ENCODE assay signal across 1 cellular context in genomic region chr10:7687228-7687907, GRCh38.
TF ChIP-seq lines count a peak whose summit lies in the region.

No MANE protein-coding gene starts in this region.

TF ChIP-seq in HepG2, 621 proteins besides CTCF, POLR2A, EP300 and RAD21 (continued from another document and continues in another):
- TF ChIP-seq SKIL (CRISPR knock-in tag; IDR thresholded peaks at IDR 0.05; ENCODE audit: borderline replicate concordance) (no peak), ZNF24 (IDR thresholded peaks at IDR 0.05) (no peak), DNMT3B (CRISPR knock-in tag; conservative IDR thresholded peaks at IDR 0.05) (no peak), ZSCAN22 (CRISPR knock-in tag; IDR thresholded peaks at IDR 0.05) (no peak), RARA (CRISPR knock-in tag; IDR thresholded peaks at IDR 0.05) (0 out of 2 replicates have a peak, but pooled peaks have one; percentile 27), ZNF501 (CRISPR knock-in tag; IDR thresholded peaks at IDR 0.05) (no peak), PHF8 (CRISPR knock-in tag; IDR thresholded peaks at IDR 0.05) (no peak), SUZ12 (IDR thresholded peaks at IDR 0.05; ENCODE audit: low read depth, low read length) (no peak), ZNF776 (CRISPR knock-in tag; IDR thresholded peaks at IDR 0.05) (no peak), HDAC6 (IDR thresholded peaks at IDR 0.05; ENCODE audit: low read depth, low read length) (no peak), ZMYM4 (CRISPR knock-in tag; IDR thresholded peaks at IDR 0.05) (peak; percentile 51), ZBTB33 (CRISPR knock-in tag; IDR thresholded peaks at IDR 0.05) (no peak), ELF3 (CRISPR knock-in tag; IDR thresholded peaks at IDR 0.05) (peak; percentile 92), HNRNPUL1 (IDR thresholded peaks at IDR 0.05; ENCODE audit: low read depth, low read length) (no peak), ZGPAT (CRISPR knock-in tag; IDR thresholded peaks at IDR 0.05) (no peak), PCBP1 (IDR thresholded peaks at IDR 0.05; ENCODE audit: borderline replicate concordance, low read depth, low read length) (no peak), ZNF280B (CRISPR knock-in tag; IDR thresholded peaks at IDR 0.05; ENCODE audit: borderline replicate concordance) (no peak), SNRNP70 (IDR thresholded peaks at IDR 0.05; ENCODE audit: low read depth, low read length) (no peak), ZNF660 (CRISPR knock-in tag; IDR thresholded peaks at IDR 0.05; ENCODE audit: borderline replicate concordance, low read depth) (no peak), THYN1 (CRISPR knock-in tag; IDR thresholded peaks at IDR 0.05; ENCODE audit: borderline replicate concordance, low read depth) (no peak), BCLAF1 (IDR thresholded peaks at IDR 0.05) (no peak), PRDM4 (CRISPR knock-in tag; IDR thresholded peaks at IDR 0.05; ENCODE audit: borderline replicate concordance) (no peak), PITX1 (CRISPR knock-in tag; IDR thresholded peaks at IDR 0.05) (peak; percentile 67; the same call in 1 of the 2 replicates), ZFP37 (CRISPR knock-in tag; IDR thresholded peaks at IDR 0.05; ENCODE audit: borderline replicate concordance) (no peak), ZNF275 (CRISPR knock-in tag; IDR thresholded peaks at IDR 0.05; ENCODE audit: borderline replicate concordance) (no peak), ERF (CRISPR knock-in tag; IDR thresholded peaks at IDR 0.05) (peak; percentile 49)
- TF ChIP-seq, protein P1, sequence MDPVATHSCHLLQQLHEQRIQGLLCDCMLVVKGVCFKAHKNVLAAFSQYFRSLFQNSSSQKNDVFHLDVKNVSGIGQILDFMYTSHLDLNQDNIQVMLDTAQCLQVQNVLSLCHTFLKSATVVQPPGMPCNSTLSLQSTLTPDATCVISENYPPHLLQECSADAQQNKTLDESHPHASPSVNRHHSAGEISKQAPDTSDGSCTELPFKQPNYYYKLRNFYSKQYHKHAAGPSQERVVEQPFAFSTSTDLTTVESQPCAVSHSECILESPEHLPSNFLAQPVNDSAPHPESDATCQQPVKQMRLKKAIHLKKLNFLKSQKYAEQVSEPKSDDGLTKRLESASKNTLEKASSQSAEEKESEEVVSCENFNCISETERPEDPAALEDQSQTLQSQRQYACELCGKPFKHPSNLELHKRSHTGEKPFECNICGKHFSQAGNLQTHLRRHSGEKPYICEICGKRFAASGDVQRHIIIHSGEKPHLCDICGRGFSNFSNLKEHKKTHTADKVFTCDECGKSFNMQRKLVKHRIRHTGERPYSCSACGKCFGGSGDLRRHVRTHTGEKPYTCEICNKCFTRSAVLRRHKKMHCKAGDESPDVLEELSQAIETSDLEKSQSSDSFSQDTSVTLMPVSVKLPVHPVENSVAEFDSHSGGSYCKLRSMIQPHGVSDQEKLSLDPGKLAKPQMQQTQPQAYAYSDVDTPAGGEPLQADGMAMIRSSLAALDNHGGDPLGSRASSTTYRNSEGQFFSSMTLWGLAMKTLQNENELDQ (CRISPR knock-in tag; IDR thresholded peaks at IDR 0.05; ENCODE audit: borderline replicate concordance), result no peak
- TF ChIP-seq, protein P2, sequence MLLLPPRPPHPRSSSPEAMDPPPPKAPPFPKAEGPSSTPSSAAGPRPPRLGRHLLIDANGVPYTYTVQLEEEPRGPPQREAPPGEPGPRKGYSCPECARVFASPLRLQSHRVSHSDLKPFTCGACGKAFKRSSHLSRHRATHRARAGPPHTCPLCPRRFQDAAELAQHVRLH (CRISPR knock-in tag; IDR thresholded peaks at IDR 0.05; ENCODE audit: borderline replicate concordance, low read depth), result no peak
- TF ChIP-seq, protein P3, sequence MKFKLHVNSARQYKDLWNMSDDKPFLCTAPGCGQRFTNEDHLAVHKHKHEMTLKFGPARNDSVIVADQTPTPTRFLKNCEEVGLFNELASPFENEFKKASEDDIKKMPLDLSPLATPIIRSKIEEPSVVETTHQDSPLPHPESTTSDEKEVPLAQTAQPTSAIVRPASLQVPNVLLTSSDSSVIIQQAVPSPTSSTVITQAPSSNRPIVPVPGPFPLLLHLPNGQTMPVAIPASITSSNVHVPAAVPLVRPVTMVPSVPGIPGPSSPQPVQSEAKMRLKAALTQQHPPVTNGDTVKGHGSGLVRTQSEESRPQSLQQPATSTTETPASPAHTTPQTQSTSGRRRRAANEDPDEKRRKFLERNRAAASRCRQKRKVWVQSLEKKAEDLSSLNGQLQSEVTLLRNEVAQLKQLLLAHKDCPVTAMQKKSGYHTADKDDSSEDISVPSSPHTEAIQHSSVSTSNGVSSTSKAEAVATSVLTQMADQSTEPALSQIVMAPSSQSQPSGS (CRISPR knock-in tag; IDR thresholded peaks at IDR 0.05), result peak; percentile 22; the same call in 1 of the 2 replicates
- TF ChIP-seq, protein P4, sequence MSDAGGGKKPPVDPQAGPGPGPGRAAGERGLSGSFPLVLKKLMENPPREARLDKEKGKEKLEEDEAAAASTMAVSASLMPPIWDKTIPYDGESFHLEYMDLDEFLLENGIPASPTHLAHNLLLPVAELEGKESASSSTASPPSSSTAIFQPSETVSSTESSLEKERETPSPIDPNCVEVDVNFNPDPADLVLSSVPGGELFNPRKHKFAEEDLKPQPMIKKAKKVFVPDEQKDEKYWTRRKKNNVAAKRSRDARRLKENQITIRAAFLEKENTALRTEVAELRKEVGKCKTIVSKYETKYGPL (CRISPR knock-in tag; IDR thresholded peaks at IDR 0.05), result no peak
- TF ChIP-seq, protein P5, sequence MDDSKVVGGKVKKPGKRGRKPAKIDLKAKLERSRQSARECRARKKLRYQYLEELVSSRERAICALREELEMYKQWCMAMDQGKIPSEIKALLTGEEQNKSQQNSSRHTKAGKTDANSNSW (CRISPR knock-in tag; IDR thresholded peaks at IDR 0.05; ENCODE audit: borderline replicate concordance), result no peak
- TF ChIP-seq, protein P6, sequence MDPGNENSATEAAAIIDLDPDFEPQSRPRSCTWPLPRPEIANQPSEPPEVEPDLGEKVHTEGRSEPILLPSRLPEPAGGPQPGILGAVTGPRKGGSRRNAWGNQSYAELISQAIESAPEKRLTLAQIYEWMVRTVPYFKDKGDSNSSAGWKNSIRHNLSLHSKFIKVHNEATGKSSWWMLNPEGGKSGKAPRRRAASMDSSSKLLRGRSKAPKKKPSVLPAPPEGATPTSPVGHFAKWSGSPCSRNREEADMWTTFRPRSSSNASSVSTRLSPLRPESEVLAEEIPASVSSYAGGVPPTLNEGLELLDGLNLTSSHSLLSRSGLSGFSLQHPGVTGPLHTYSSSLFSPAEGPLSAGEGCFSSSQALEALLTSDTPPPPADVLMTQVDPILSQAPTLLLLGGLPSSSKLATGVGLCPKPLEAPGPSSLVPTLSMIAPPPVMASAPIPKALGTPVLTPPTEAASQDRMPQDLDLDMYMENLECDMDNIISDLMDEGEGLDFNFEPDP (CRISPR knock-in tag; conservative IDR thresholded peaks at IDR 0.05), result no peak
